Comparison of ENCODE assay signal across 23 cellular contexts in the genomic region with DNA sequence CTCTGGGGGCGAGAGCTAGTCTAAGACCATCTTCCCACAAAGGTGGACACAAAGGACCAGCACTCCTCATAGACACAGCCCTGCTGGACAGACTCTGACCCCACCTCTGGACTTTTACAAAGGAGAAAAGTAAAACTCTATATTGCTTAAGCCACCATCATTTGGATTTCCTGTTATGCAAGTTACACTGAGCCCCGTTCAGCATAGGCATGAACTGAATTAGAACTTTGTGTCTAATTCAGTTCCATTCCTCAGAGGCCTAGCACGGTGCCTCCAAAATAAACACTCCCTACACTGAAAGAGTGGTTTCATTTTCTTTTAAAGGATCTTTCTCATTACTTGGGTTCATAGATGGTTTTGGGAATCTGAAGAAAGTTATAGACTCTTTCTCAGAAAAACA.
DNase-seq lines count a peak whose midpoint lies in the region; ATAC-seq and TF ChIP-seq lines count a peak whose summit lies in the region.
"Had no signal": no experiment of that assay in that cellular context is flagged by ENCODE, and none has a peak within 500 bp of the region (broad histone marks: within the 10 kb centered on the region; RNA-seq: fewer than 3 reads in every experiment).

No MANE protein-coding gene starts in this region.

- H3K36me3 ChIP-seq in ascending aorta (peaks cover 22 to 54% of the 10 kb centered on the region in 2 donors), mesenchymal stem cell (ENCODE audit: control insufficient read depth in 1 of 2, insufficient read depth in 2 of 2, low read depth in 1 of 2, low read length in 2 of 2) (peaks cover 47 to 94% of the 10 kb centered on the region in 2 experiments), tibial artery (peaks cover 37 to 77% (median 58%) of the 10 kb centered on the region in 3 donors), GM23338 (ENCODE audit: insufficient read depth) (peaks cover 5% of the 10 kb centered on the region; the same call in 1 of the 2 replicates)

- H3K9me3 Mint-ChIP-seq in GM23338, result no peaks in the 10 kb centered on the region
- H3K9me3 Mint-ChIP-seq: CD4-positive, alpha-beta T cell; IgD-negative memory B cell had no signal

- no peak overlapping the region for H3K23ac ChIP-seq in mesenchymal stem cell (ENCODE audit: low read length in 2 of 2)

- H3K14ac ChIP-seq in mesenchymal stem cell (ENCODE audit: low read length in 2 of 2), result no peak overlapping the region

- H3K4me1 ChIP-seq in ascending aorta, result peaks cover 0 to 10% of the 10 kb centered on the region in 2 donors
- no peaks in the 10 kb centered on the region for H3K4me1 ChIP-seq in mesenchymal stem cell (ENCODE audit: control insufficient read depth, insufficient read depth, low read depth, low read length)
- H3K4me1 ChIP-seq in tibial artery, result peaks cover 0 to 12% (median 10%) of the 10 kb centered on the region in 4 donors
- H3K4me1 ChIP-seq in GM23338 (ENCODE audit: insufficient read depth), result no peaks in the 10 kb centered on the region
- H3K4me1 ChIP-seq: BLaER1 had no signal

- H4K91ac ChIP-seq in mesenchymal stem cell (ENCODE audit: low read length), result no peak overlapping the region

- H3K18ac ChIP-seq in mesenchymal stem cell (ENCODE audit: low read depth in 1 of 2, low read length in 2 of 2), result no peak overlapping the region

- H2BK12ac ChIP-seq in mesenchymal stem cell (ENCODE audit: low read length in 2 of 2), result no peak overlapping the region

- intact Hi-C loops in ascending aorta (cut with DNase I), result no loop called here
- intact Hi-C loops in tibial artery (cut with DNase I; ENCODE audit: low total_unique reads), result no loop called here

- H2BK5ac ChIP-seq in mesenchymal stem cell (ENCODE audit: low read depth, low read length, poor library complexity, severe bottlenecking), result no peak overlapping the region

- no peaks in the 10 kb centered on the region for H3K4me1 Mint-ChIP-seq in GM23338

- no peak overlapping the region for H3K4me2 ChIP-seq in mesenchymal stem cell (ENCODE audit: low read length, poor library complexity, severe bottlenecking)
- no peak overlapping the region for H3K4me2 ChIP-seq in GM23338
- H3K4me2 ChIP-seq: BLaER1 had no signal

- TF ChIP-seq CTCF in ascending aorta (IDR thresholded peaks at IDR 0.05) (no peak), tibial artery (IDR thresholded peaks at IDR 0.05) (no peak), GM23338 (conservative IDR thresholded peaks at IDR 0.05; ENCODE audit: low read depth in 2 of 2) (no peak)

- H2AK5ac ChIP-seq in mesenchymal stem cell (ENCODE audit: low read length, severe bottlenecking), result no peak overlapping the region

- no peaks in the 10 kb centered on the region for H3K79me2 ChIP-seq in GM23338 (replicated peaks; ENCODE audit: insufficient read depth)

- H2BK120ac ChIP-seq in mesenchymal stem cell (ENCODE audit: low read depth, low read length), result no peak overlapping the region

- WGBS in mesenchymal stem cell, result 80% methylated on average over 2 of the region's 3 CpGs

- H3K4ac ChIP-seq in mesenchymal stem cell (ENCODE audit: low read depth in 1 of 2, low read length in 2 of 2), result no peak overlapping the region

- no peak overlapping the region for H2BK15ac ChIP-seq in mesenchymal stem cell (ENCODE audit: low read depth, poor library complexity, severe bottlenecking)

- ATAC-seq in HG03196 (IDR thresholded peaks at IDR 0.05; ENCODE audit: unreplicated experiment), result no peak
- ATAC-seq in GM23338, result no peak
- ATAC-seq: GM12878 had no signal

- H3K27me3 ChIP-seq in ascending aorta (no peaks in the 10 kb centered on the region), mesenchymal stem cell (ENCODE audit: control insufficient read depth in 1 of 2, insufficient read depth in 1 of 2, low read length in 2 of 2) (no peaks in the 10 kb centered on the region), tibial artery (no peaks in the 10 kb centered on the region), GM23338 (ENCODE audit: insufficient read depth) (no peaks in the 10 kb centered on the region)
- H3K27me3 ChIP-seq: BLaER1 had no signal

- no peaks in the 10 kb centered on the region; the same call in 1 of the 2 replicates for H4K20me1 ChIP-seq in GM23338 (replicated peaks; ENCODE audit: insufficient read depth)
- H4K20me1 ChIP-seq: BLaER1 had no signal

- no peak overlapping the region for H3K4me3 ChIP-seq in ascending aorta
- no peak overlapping the region for H3K4me3 ChIP-seq in mesenchymal stem cell (ENCODE audit: insufficient read depth in 1 of 2, low read depth in 1 of 2, low read length in 2 of 2)
- no peak overlapping the region for H3K4me3 ChIP-seq in tibial artery
- H3K4me3 ChIP-seq in GM23338, result no peak overlapping the region
- H3K4me3 ChIP-seq: BLaER1, GM12878 had no signal

- no peak overlapping the region for H3K27ac Mint-ChIP-seq in GM23338
- H3K27ac Mint-ChIP-seq: CD4-positive, alpha-beta T cell; IgD-negative memory B cell had no signal

- no peak overlapping the region for H4K8ac ChIP-seq in mesenchymal stem cell (ENCODE audit: low read length)

- peaks cover 19% of the 10 kb centered on the region for H3K79me1 ChIP-seq in mesenchymal stem cell (replicated peaks; ENCODE audit: low read length, poor library complexity, severe bottlenecking)

- H3K9ac ChIP-seq in mesenchymal stem cell (ENCODE audit: low read length), result no peak overlapping the region
- H3K9ac ChIP-seq: BLaER1 had no signal

- peaks cover 68% of the 10 kb centered on the region for H3K36me3 Mint-ChIP-seq in GM23338 (ENCODE audit: low read depth)

- no peak overlapping the region for H3K4me3 Mint-ChIP-seq in GM23338
- H3K4me3 Mint-ChIP-seq: CD4-positive, alpha-beta T cell; IgD-negative memory B cell had no signal

- H3K27ac ChIP-seq in ascending aorta (peak overlapping the region; percentile 62 to 73), mesenchymal stem cell (ENCODE audit: low read length, poor library complexity, severe bottlenecking) (no peak overlapping the region), tibial artery (peak overlapping the region; percentile 67 to 71), GM23338 (ENCODE audit: low read depth) (no peak overlapping the region)
- H3K27ac ChIP-seq: BLaER1, RWPE1 had no signal

- H3F3A ChIP-seq in GM23338 (replicated peaks; ENCODE audit: low read depth), result no peaks in the 10 kb centered on the region

- H3K27me3 Mint-ChIP-seq in GM23338 (ENCODE audit: insufficient read depth, low read depth, poor library complexity), result peaks cover 6% of the 10 kb centered on the region
- H3K27me3 Mint-ChIP-seq: CD4-positive, alpha-beta T cell; IgD-negative memory B cell had no signal

- no peaks in the 10 kb centered on the region for H3K9me3 ChIP-seq in ascending aorta
- H3K9me3 ChIP-seq in mesenchymal stem cell (ENCODE audit: control insufficient read depth, low read length), result no peaks in the 10 kb centered on the region
- H3K9me3 ChIP-seq in tibial artery, result no peaks in the 10 kb centered on the region
- H3K9me3 ChIP-seq: BLaER1 had no signal

- DNase-seq in ascending aorta (ENCODE audit: low spot score in 2 of 2), result no peak
- peak; percentile 31 for DNase-seq in fibroblast of gingiva (ENCODE audit: low read depth)
- peak; percentile 4 for DNase-seq in mesenchymal stem cell
- no peak for DNase-seq in tibial artery
- no peak for DNase-seq in DMS53 treated with DMSO at 0.1 percent for 48 hours (lab: John Stamatoyannopoulos, UW; ENCODE audit: unreplicated experiment)
- no peak for DNase-seq in GM23338 (ENCODE audit: low spot score)
- DNase-seq: ACHN; CD4-positive, alpha-beta T cell; COR-L47; DMS79 treated with DMSO at 0.1 percent for 48 hours; GOT3; HCEC 1CT; NCI-H1105; NCI-H2029 treated with DMSO at 0.1 percent for 48 hours; NCI-H226; NCI-H524; NCI-H774; NK-92 treated with Interleukin-12 subunit alpha and Interleukin-12 subunit beta, amount 100 ng/mL, for 24 hours had no signal

- H2AFZ ChIP-seq in mesenchymal stem cell (ENCODE audit: low read depth, low read length) (no peak overlapping the region), GM23338 (no peak overlapping the region)

- no peaks in the 10 kb centered on the region for H3K9me2 ChIP-seq in GM23338 (ENCODE audit: insufficient read depth)

TF ChIP-seq in GM23338, 12 proteins besides CTCF, POLR2A, EP300 and RAD21 (continues in another document):
- TF ChIP-seq ZNF114 (CRISPR knock-in tag; IDR thresholded peaks at IDR 0.05), result no peak

Comparison
In these comparisons a context has a peak if more than half of its experiments do, and no peak if none do; other contexts are left out.
1. DNase-seq: peak in fibroblast of gingiva (single experiment) and mesenchymal stem cell (single experiment); none in ascending aorta (0 of 2), tibial artery (0 of 2), DMS53 treated with DMSO at 0.1 percent for 48 hours (single experiment) and GM23338 (single experiment).
2. H3K27ac ChIP-seq: peak in ascending aorta (2 of 2) and tibial artery (2 of 2); none in mesenchymal stem cell (single experiment) and GM23338 (single experiment).